In the genomic region with DNA sequence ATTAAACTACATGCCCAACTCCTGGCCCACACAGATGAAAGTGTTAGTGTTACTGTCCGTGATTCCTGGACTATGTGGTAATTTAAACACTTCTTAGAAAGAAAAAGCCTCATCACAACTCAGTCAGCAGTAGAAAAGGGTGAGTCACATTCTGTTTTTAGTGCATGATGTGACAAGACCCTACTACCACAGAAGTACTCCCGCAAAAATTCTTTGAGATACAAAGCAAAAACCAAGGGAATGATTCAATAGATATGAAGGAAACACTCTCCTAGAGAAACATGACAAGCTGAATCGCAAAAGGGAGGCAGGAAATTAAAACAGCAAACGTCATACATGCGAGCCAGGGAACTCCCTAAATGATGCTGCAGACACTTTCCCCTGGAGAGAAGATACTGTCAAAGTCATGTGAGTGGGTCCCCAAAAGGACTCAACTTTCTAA, we compare ENCODE assay signal across 8 cellular contexts. TPM values are rescaled to one million over a fixed set of nuclear protein-coding genes. Genes with fewer than 3 reads are reported as not detected.
A peak's percentile ranks its signal among the peaks of the same experiment; 100 is the strongest.
DNase-seq lines count a peak whose midpoint lies in the region; ATAC-seq and TF ChIP-seq lines count a peak whose summit lies in the region.

No MANE protein-coding gene starts in this region.

- peaks cover 58% of the 10 kb centered on the region for H4K20me1 ChIP-seq in OCI-LY3 (ENCODE audit: insufficient read depth, low read length)

- H3K4me3 ChIP-seq in OCI-LY3 (ENCODE audit: low read length) (peak overlapping the region; percentile 15), fibroblast of the aortic adventitia (ENCODE audit: low read depth, low read length) (no peak overlapping the region)

- H2AFZ ChIP-seq in OCI-LY3 (ENCODE audit: low read depth, low read length): no peak overlapping the region

- H3K9ac ChIP-seq in OCI-LY3 (ENCODE audit: low read length): peak overlapping the region; percentile 8; the same call in 1 of the 2 replicates

- peaks cover 61% of the 10 kb centered on the region for H3K36me3 ChIP-seq in OCI-LY3 (replicated peaks; ENCODE audit: low read depth, low read length)

- TF ChIP-seq CTCF in OCI-LY3 (IDR thresholded peaks at IDR 0.05; ENCODE audit: low read depth, low read length): no peak
- no peak for TF ChIP-seq CTCF in fibroblast of the aortic adventitia (IDR thresholded peaks at IDR 0.05; ENCODE audit: insufficient read depth, low read length)

- no peaks in the 10 kb centered on the region for H3K27me3 ChIP-seq in OCI-LY3 (ENCODE audit: low read depth, low read length)

- peak overlapping the region; percentile 83 for H3K27ac ChIP-seq in OCI-LY3 (ENCODE audit: low read length)

- H3K9me3 ChIP-seq in OCI-LY3 (ENCODE audit: insufficient read depth, low read length): no peaks in the 10 kb centered on the region

- H3K4me1 ChIP-seq in OCI-LY3 (ENCODE audit: low read length): peaks cover 90% of the 10 kb centered on the region

- DNase-seq in A172 (ENCODE audit: low spot score) (peak; percentile 92), fibroblast of the aortic adventitia (ENCODE audit: low read depth) (peak; percentile 89), NCI-H1105 treated with DMSO at 0.1 percent for 48 hours (lab: John Stamatoyannopoulos, UW) (no peak), SKM-1 (lab: John Stamatoyannopoulos, UW; ENCODE audit: unreplicated experiment) (no peak), NCI-H345 (lab: John Stamatoyannopoulos, UW) (no peak), ureter (ENCODE audit: low spot score) (no peak)

- peaks cover 88% of the 10 kb centered on the region for H3K79me2 ChIP-seq in OCI-LY3 (ENCODE audit: low read length)

- peak overlapping the region; percentile 50 for H3K4me2 ChIP-seq in OCI-LY3 (ENCODE audit: low read length)

- peak; percentile 37 for ATAC-seq in GM18868 (IDR thresholded peaks at IDR 0.05; ENCODE audit: unreplicated experiment)

RNA-seq across cellular contexts. Expression of gene SNN, which starts 14.4 kb away (rescaled TPM):
- total RNA-seq in A172 (2014; rRNA removed; shearing (Covaris generic)): 20.7 and 30.9 TPM in 2 replicates
- 9.2 and 10.1 TPM in 2 replicates for total RNA-seq in fibroblast of the aortic adventitia (ENCODE audit: low replicate concordance)
- total RNA-seq in ureter: 23.6 TPM

RNA-seq across cellular contexts. Expression of gene TXNDC11, which starts 60.0 kb away (rescaled TPM):
- total RNA-seq in A172 (2014; rRNA removed; shearing (Covaris generic)): 33.8 and 35.9 TPM in 2 replicates
- total RNA-seq in fibroblast of the aortic adventitia (ENCODE audit: low replicate concordance) (9.0 and 24.0 TPM in 2 replicates), ureter (49.9 TPM)

Comparison
In these comparisons a context has a peak if more than half of its experiments do, and no peak if none do; other contexts are left out.
1. DNase-seq: peak in A172 (single experiment) and fibroblast of the aortic adventitia (single experiment); none in NCI-H1105 treated with DMSO at 0.1 percent for 48 hours (single experiment), SKM-1 (single experiment), NCI-H345 (single experiment) and ureter (single experiment).